Comparison of ENCODE assay signal across 10 cellular contexts in the genomic region with DNA sequence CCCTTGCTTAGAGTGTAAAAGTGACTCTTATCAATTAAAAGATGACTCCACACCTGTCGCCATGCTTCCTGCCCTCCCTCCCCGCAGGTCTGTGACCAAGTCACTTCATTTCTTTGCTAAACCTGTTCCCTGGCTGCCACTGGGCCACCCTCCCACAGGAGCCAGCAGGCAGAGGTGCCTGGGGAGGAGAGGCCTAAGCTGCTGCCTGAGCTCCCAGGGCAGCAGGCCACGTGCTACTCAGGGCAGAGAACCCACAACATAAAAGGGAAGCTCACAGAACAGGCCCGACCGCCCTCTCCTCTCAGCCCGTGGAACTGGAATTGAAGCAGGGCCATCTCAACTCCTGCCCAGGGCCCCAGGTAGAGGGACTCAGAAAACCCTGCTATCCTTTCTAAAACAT. TPM values are rescaled to one million over a fixed set of nuclear protein-coding genes. Genes with fewer than 3 reads are reported as not detected.
A peak's percentile ranks its signal among the peaks of the same experiment; 100 is the strongest.
DNase-seq lines count a peak whose midpoint lies in the region; ATAC-seq, FAIRE-seq and TF ChIP-seq lines count a peak whose summit lies in the region.
"Had no signal": no experiment of that assay in that cellular context is flagged by ENCODE, and none has a peak within 500 bp of the region (broad histone marks: within the 10 kb centered on the region; RNA-seq: fewer than 3 reads in every experiment).

No MANE protein-coding gene starts in this region.

- intact Hi-C loops in Calu3 (cut with micrococcal nuclease; ENCODE audit: unreplicated experiment) (loop anchor here (5.0 kb wide), 1 partner anchor 54 kb away; no protein-coding TSS in a partner anchor), pancreas (cut with DNase I) (no loop called here)

- TF ChIP-seq CTCF in Calu3 (IDR thresholded peaks at IDR 0.05; ENCODE audit: unreplicated experiment), result no peak
- no peak for TF ChIP-seq CTCF in pancreas (IDR thresholded peaks at IDR 0.05)

- no peaks in the 10 kb centered on the region for H3K9me3 ChIP-seq in pancreas

- H3K36me3 Mint-ChIP-seq in Calu3 (ENCODE audit: insufficient read depth, unreplicated experiment), result peaks cover 33% of the 10 kb centered on the region

- no peaks in the 10 kb centered on the region for H3K36me3 ChIP-seq in pancreas

- H3K27ac ChIP-seq in pancreas, result peak overlapping the region in 3 of 4 donors; percentile 0 to 58 (median 46)

- 11 to 16% methylated on average over 6 of the region's 6 CpGs for whole genome bisulfite sequencing in pancreas, 2 donors

- H3K27me3 Mint-ChIP-seq in Calu3 (ENCODE audit: unreplicated experiment), result no peaks in the 10 kb centered on the region

- H3K4me1 ChIP-seq in pancreas, result peaks cover 18 to 25% (median 23%) of the 10 kb centered on the region in 3 donors

- H3K27ac Mint-ChIP-seq in Calu3 (ENCODE audit: unreplicated experiment), result peak overlapping the region; percentile 74

- H3K4me3 ChIP-seq in pancreas, result no peak overlapping the region

- no peaks in the 10 kb centered on the region for H3K27me3 ChIP-seq in pancreas

- no TSS peak for BruUV-seq in Calu3 (replicated peaks; lab: Mats Ljungman, UMichigan)

- H3K4me1 Mint-ChIP-seq in Calu3 (ENCODE audit: low read depth, unreplicated experiment), result peaks cover 83% of the 10 kb centered on the region

- ATAC-seq in pancreas (peak; percentile 44 to 74 (median 54)), GM19324 (IDR thresholded peaks at IDR 0.05; ENCODE audit: low FRiP score, unreplicated experiment) (no peak)
- ATAC-seq: stimulated activated naive CD8-positive, alpha-beta T cell treated with anti-CD3 and anti-CD28 coated beads, Interleukin-15, Interleukin-2, amounts not matched to agents 100 U/mL and 50 U/mL, for 24 hours had no signal

- FAIRE-seq in pancreas (lab: Jason Lieb, UNC) (no peak), urothelium cell line (lab: Jason Lieb, UNC) (no peak)

- CTCF ChIA-PET in Calu3 (lab: Charles Lee), result interaction anchor here (0.8 to 1.1 kb wide), 2 partner anchors 52 to 115 kb away, joined by 3 read pairs; partner anchors contain the start of genes ARV1 and TTC13

- peak overlapping the region; percentile 18 for H3K4me3 Mint-ChIP-seq in Calu3 (ENCODE audit: low read depth, unreplicated experiment)

- DNase-seq in Calu3 (peak; percentile 83), NCI-H510A (lab: John Stamatoyannopoulos, UW) (peak; percentile 59), germinal center (ENCODE audit: low spot score) (peak; percentile 24), pancreas (peak; percentile 56 to 72 (median 69)), urothelium cell line (ENCODE audit: low spot score) (no peak), DMS153 (lab: John Stamatoyannopoulos, UW) (no peak), KG1 (lab: John Stamatoyannopoulos, UW) (no peak)
- DNase-seq: SHP77 treated with DMSO at 0.1 percent for 48 hours; stimulated activated naive CD8-positive, alpha-beta T cell treated with anti-CD3 and anti-CD28 coated beads, Interleukin-15, Interleukin-2, amounts not matched to agents 100 U/mL and 50 U/mL, for 24 hours had no signal

- no peaks in the 10 kb centered on the region for H3K9me3 Mint-ChIP-seq in Calu3 (ENCODE audit: low read depth, unreplicated experiment)

RNA-seq across cellular contexts. Expression of gene C1orf198, which starts 4.9 kb away (rescaled TPM):
- total RNA-seq in Calu3 (2022), result 77.2 and 80.4 TPM in 2 replicates
- total RNA-seq in pancreas, result 10 to 100 TPM; 17.7 to 35.3 (median 22.2) TPM
- 10 to 100 TPM; 16.5 to 19.4 TPM for polyA plus RNA-seq in pancreas

Comparison
In these comparisons a context has a peak if more than half of its experiments do, and no peak if none do; other contexts are left out.
1. DNase-seq: peak in Calu3 (single experiment), NCI-H510A (single experiment), germinal center (single experiment) and pancreas (6 of 6); none in urothelium cell line (single experiment), DMS153 (single experiment) and KG1 (single experiment).